In genomic region chr19:19193926-19194325, GRCh38 we compare ENCODE assay signal across 7 cellular contexts. TPM values are rescaled to one million over a fixed set of nuclear protein-coding genes. Genes with fewer than 3 reads are reported as not detected.
DNase-seq lines count a peak whose midpoint lies in the region; ATAC-seq and TF ChIP-seq lines count a peak whose summit lies in the region.
"Had no signal": no experiment of that assay in that cellular context is flagged by ENCODE, and none has a peak within 500 bp of the region (broad histone marks: within the 10 kb centered on the region; RNA-seq: fewer than 3 reads in every experiment).

No MANE protein-coding gene starts in this region.

- H3K79me2 ChIP-seq in SU-DHL-6 (ENCODE audit: insufficient read depth, low read length) = peaks cover 40% of the 10 kb centered on the region

- peaks cover 3% of the 10 kb centered on the region; the same call in 1 of the 2 replicates for H3F3A ChIP-seq in SU-DHL-6 (ENCODE audit: insufficient read depth)

- H3K9ac ChIP-seq in SU-DHL-6 (ENCODE audit: low read length) = peak overlapping the region; percentile 90

- peak overlapping the region; percentile 96 for H3K4me3 Mint-ChIP-seq in CD8-positive, alpha-beta T cell

- H3K27me3 ChIP-seq in CD8-positive, alpha-beta T cell (ENCODE audit: insufficient read depth, low read length) = no peaks in the 10 kb centered on the region
- no peaks in the 10 kb centered on the region for H3K27me3 ChIP-seq in SU-DHL-6 (ENCODE audit: low read length)
- no peaks in the 10 kb centered on the region for H3K27me3 ChIP-seq in lower lobe of right lung (ENCODE audit: low read depth)

- H4K20me1 ChIP-seq in SU-DHL-6 (ENCODE audit: low read depth, low read length) = no peaks in the 10 kb centered on the region

- DNase-seq in CD8-positive, alpha-beta T cell = no peak
- DNase-seq in lower lobe of right lung = no peak
- no peak for DNase-seq in SK-N-DZ (ENCODE audit: low spot score)
- no peak for DNase-seq in NCI-H187 treated with DMSO at 0.1 percent for 48 hours (lab: John Stamatoyannopoulos, UW)

- peaks cover 42% of the 10 kb centered on the region for H3K36me3 Mint-ChIP-seq in CD8-positive, alpha-beta T cell

- H3K27me3 Mint-ChIP-seq in CD8-positive, alpha-beta T cell (ENCODE audit: low read depth) = no peaks in the 10 kb centered on the region

- POLR2A ChIA-PET in CD8-positive, alpha-beta T cell (lab: Charles Lee) = interaction anchor here (4.4 kb wide), 1 partner anchor 8 kb away, joined by 38 read pairs; the partner anchor contains the start of gene NR2C2AP

- no peaks in the 10 kb centered on the region for H3K9me3 ChIP-seq in CD8-positive, alpha-beta T cell (ENCODE audit: low read length)
- H3K9me3 ChIP-seq in SU-DHL-6 (ENCODE audit: insufficient read depth, low read length) (no peaks in the 10 kb centered on the region), lower lobe of right lung (no peaks in the 10 kb centered on the region)

- no peaks in the 10 kb centered on the region for H3K9me3 Mint-ChIP-seq in CD8-positive, alpha-beta T cell

- intact Hi-C loops in CD8-positive, alpha-beta T cell (cut with DNase I, micrococcal nuclease) = loop anchor here (2.0 to 10.0 kb wide), 6 partner anchors 127 to 777 kb away; partner anchors contain the start of genes ATP13A1 (in 1 of the 2), GATAD2A (in 1 of the 2), MAU2 (in 1 of the 2) and SSBP4 (in 1 of the 2)
- intact Hi-C loops in lower lobe of right lung (cut with DNase I) = no loop called here

- no peak for ATAC-seq in CD8-positive, alpha-beta T cell
- ATAC-seq in lower lobe of right lung = no peak
- no peak for ATAC-seq in GM21526 (IDR thresholded peaks at IDR 0.05; ENCODE audit: low FRiP score, unreplicated experiment)

- H3K4me3 ChIP-seq in CD8-positive, alpha-beta T cell (ENCODE audit: low read depth, low read length) = peak overlapping the region; percentile 15
- H3K4me3 ChIP-seq in SU-DHL-6 (ENCODE audit: insufficient read depth, low read length, poor library complexity, severe bottlenecking) (peak overlapping the region; percentile 100), lower lobe of right lung (peak overlapping the region; percentile 99)

- peaks cover 36% of the 10 kb centered on the region for H3K4me1 ChIP-seq in CD8-positive, alpha-beta T cell (ENCODE audit: insufficient read depth, low read length)
- peaks cover 44% of the 10 kb centered on the region for H3K4me1 ChIP-seq in lower lobe of right lung

- no peak for TF ChIP-seq CTCF in CD8-positive, alpha-beta T cell (IDR thresholded peaks at IDR 0.05)
- TF ChIP-seq CTCF in SU-DHL-6 (IDR thresholded peaks at IDR 0.05; ENCODE audit: insufficient read depth, low read length, poor library complexity, severe bottlenecking) (no peak), lower lobe of right lung (IDR thresholded peaks at IDR 0.05) (no peak)

- CTCF ChIA-PET in CD8-positive, alpha-beta T cell (lab: Charles Lee) = interaction anchor here (1.1 to 1.3 kb wide), 2 partner anchors 12 to 140 kb away, joined by 3 read pairs; no protein-coding TSS in a partner anchor

- H2AFZ ChIP-seq in SU-DHL-6 (ENCODE audit: low read depth, low read length, severe bottlenecking) = no peak overlapping the region

- peak overlapping the region; percentile 52 for H3K27ac Mint-ChIP-seq in CD8-positive, alpha-beta T cell

- H3K27ac ChIP-seq in CD8-positive, alpha-beta T cell (ENCODE audit: low read depth, low read length) = no peak overlapping the region
- H3K27ac ChIP-seq in SU-DHL-6 (ENCODE audit: low read depth, low read length) (no peak overlapping the region), lower lobe of right lung (peak overlapping the region; percentile 100)

- H3K4me1 Mint-ChIP-seq in CD8-positive, alpha-beta T cell (ENCODE audit: low read depth) = peaks cover 48% of the 10 kb centered on the region

- no peaks in the 10 kb centered on the region for H3K9me2 ChIP-seq in SU-DHL-6 (replicated peaks; ENCODE audit: insufficient read depth, low read length)

- peak overlapping the region; percentile 72 for H3K4me2 ChIP-seq in SU-DHL-6 (ENCODE audit: low read depth, low read length, poor library complexity, severe bottlenecking)

- no peaks in the 10 kb centered on the region for H3K36me3 ChIP-seq in CD8-positive, alpha-beta T cell (ENCODE audit: insufficient read depth, low read length)
- H3K36me3 ChIP-seq in SU-DHL-6 (ENCODE audit: low read length) (no peaks in the 10 kb centered on the region), lower lobe of right lung (peaks cover 32% of the 10 kb centered on the region)

RNA-seq across cellular contexts. Expression of gene RFXANK, which starts 1.9 kb away (rescaled TPM):
- total RNA-seq in CD8-positive, alpha-beta T cell = 10 to 100 TPM; 33.4 to 38.8 TPM
- total RNA-seq in lower lobe of right lung = 67.0 TPM
- 52.7 and 64.4 TPM in 2 replicates for polyA plus RNA-seq in SK-N-DZ (2014; cell fraction: cytosol; rRNA removed)
- polyA plus RNA-seq in SK-N-DZ (2014; cell fraction: nucleus; rRNA removed) = 103 and 124 TPM in 2 replicates

RNA-seq across cellular contexts. Expression of gene BORCS8, which starts 2.0 kb away (rescaled TPM):
- total RNA-seq in CD8-positive, alpha-beta T cell = 10 to 100 TPM in 1 of 2 experiments, 1 to 10 TPM in 1; 6.6 to 13.6 TPM
- 29.4 TPM for total RNA-seq in lower lobe of right lung
- 19.5 and 32.7 TPM in 2 replicates for polyA plus RNA-seq in SK-N-DZ (2014; cell fraction: cytosol; rRNA removed)
- polyA plus RNA-seq in SK-N-DZ (2014; cell fraction: nucleus; rRNA removed) = 22.7 and 25.5 TPM in 2 replicates

RNA-seq across cellular contexts. Expression of gene NR2C2AP, which starts 9.3 kb away (rescaled TPM):
- total RNA-seq in CD8-positive, alpha-beta T cell = 10 to 100 TPM in 1 of 2 experiments, 1 to 10 TPM in 1; 9.5 to 12.5 TPM
- 12.9 TPM for total RNA-seq in lower lobe of right lung
- polyA plus RNA-seq in SK-N-DZ (2014; cell fraction: cytosol; rRNA removed) = 45.5 and 49.9 TPM in 2 replicates
- polyA plus RNA-seq in SK-N-DZ (2014; cell fraction: nucleus; rRNA removed) = 59.5 and 64.6 TPM in 2 replicates

RNA-seq across cellular contexts. Expression of gene NCAN, which starts 17.8 kb away (rescaled TPM):
- total RNA-seq in CD8-positive, alpha-beta T cell = not detected
- total RNA-seq in lower lobe of right lung = not detected
- 14.0 and 19.3 TPM in 2 replicates for polyA plus RNA-seq in SK-N-DZ (2014; cell fraction: cytosol; rRNA removed)
- polyA plus RNA-seq in SK-N-DZ (2014; cell fraction: nucleus; rRNA removed) = 6.8 and 8.4 TPM in 2 replicates
- total RNA-seq: smooth muscle cell had no signal
- polyA plus RNA-seq: smooth muscle cell had no signal

RNA-seq across cellular contexts. Expression of gene MEF2B, which starts 23.9 kb away (rescaled TPM):
- 1 to 10 TPM; 1.8 to 2.0 TPM for total RNA-seq in CD8-positive, alpha-beta T cell
- 2.7 TPM for total RNA-seq in lower lobe of right lung
- 0.30 TPM in 1 of 2 replicates, not detected in the other for polyA plus RNA-seq in SK-N-DZ (2014; cell fraction: cytosol; rRNA removed)
- 0.18 TPM in 1 of 2 replicates, not detected in the other for polyA plus RNA-seq in SK-N-DZ (2014; cell fraction: nucleus; rRNA removed)
- total RNA-seq: smooth muscle cell had no signal

Comparison
In these comparisons a context has a peak if more than half of its experiments do, and no peak if none do; other contexts are left out.
1. H3K4me3 ChIP-seq: peak in every context shown above with its lines; median percentile 100 in SU-DHL-6; 99 in lower lobe of right lung; 15 in CD8-positive, alpha-beta T cell.